20 cellular contexts compared by ENCODE assay signal in the genomic region with DNA sequence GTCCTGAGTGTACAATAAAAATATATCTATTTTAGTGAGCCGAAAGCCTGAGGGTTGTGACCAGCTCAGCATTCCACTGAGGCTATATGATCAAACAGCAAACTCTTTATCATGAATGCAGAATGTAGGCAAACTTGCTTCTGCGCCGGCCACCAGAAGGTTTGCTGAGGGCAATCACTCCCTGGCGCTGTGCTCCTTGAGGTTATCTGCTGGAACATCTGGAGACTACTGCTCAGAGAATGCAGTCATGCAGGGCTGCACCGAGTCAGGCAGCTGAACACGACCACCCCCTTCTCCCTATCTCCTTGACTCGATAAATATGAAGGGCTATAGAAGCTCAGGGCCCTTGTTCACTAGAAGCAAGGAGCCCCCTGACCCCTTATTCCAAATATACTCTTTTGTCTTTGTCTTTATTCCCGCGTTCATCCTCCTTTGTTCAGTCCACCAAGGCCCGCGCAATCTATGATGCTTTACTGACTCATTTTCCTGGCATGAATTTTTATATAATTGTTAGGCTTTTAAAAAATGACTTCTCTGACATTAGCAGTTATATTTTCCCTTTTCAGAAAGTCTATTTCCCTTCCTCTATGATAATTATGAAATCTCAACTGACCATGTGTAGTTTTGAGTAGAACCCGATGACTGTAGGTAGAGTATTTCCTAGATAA.
DNase-seq lines count a peak whose midpoint lies in the region; ATAC-seq and TF ChIP-seq lines count a peak whose summit lies in the region.
"Had no signal": no experiment of that assay in that cellular context is flagged by ENCODE, and none has a peak within 500 bp of the region (broad histone marks: within the 10 kb centered on the region; RNA-seq: fewer than 3 reads in every experiment).

No MANE protein-coding gene starts in this region.

- no peak overlapping the region for H3K56ac ChIP-seq in mesendoderm (ENCODE audit: low read length)

- H3K79me1 ChIP-seq in mesendoderm (ENCODE audit: low read length): no peaks in the 10 kb centered on the region

- no CpG with 5 or more reads among the region's 12 CpGs for WGBS in mesendoderm (ENCODE audit: extremely low coverage, insufficient coverage, low lambda C conversion rate)

- ATAC-seq in HG03460 (IDR thresholded peaks at IDR 0.05; ENCODE audit: unreplicated experiment): no peak
- ATAC-seq: effector memory CD8-positive, alpha-beta T cell; left colon had no signal

- H3K4me3 ChIP-seq in cardiac fibroblast (replicated peaks in 1 of 2; ENCODE audit: low read depth in 2 of 2, low read length in 2 of 2): no peak overlapping the region
- H3K4me3 ChIP-seq in mesendoderm (ENCODE audit: low read length): no peak overlapping the region
- H3K4me3 ChIP-seq: right lobe of liver, transverse colon had no signal

- H3K4me1 ChIP-seq in mesendoderm (ENCODE audit: control insufficient read depth, low read depth, low read length): no peaks in the 10 kb centered on the region
- H3K4me1 ChIP-seq: right lobe of liver, transverse colon had no signal

- H3K36me3 ChIP-seq in mesendoderm (ENCODE audit: control insufficient read depth, insufficient read depth, low read length): no peaks in the 10 kb centered on the region
- H3K36me3 ChIP-seq: right lobe of liver, transverse colon had no signal

- no peak overlapping the region for H3K4ac ChIP-seq in mesendoderm (ENCODE audit: low read depth, low read length)

- H3K27ac ChIP-seq in mesendoderm (ENCODE audit: low read depth, low read length): no peak overlapping the region
- H3K27ac ChIP-seq: right lobe of liver, transverse colon had no signal

- H3K9ac ChIP-seq in mesendoderm (ENCODE audit: low read length): no peak overlapping the region

- DNase-seq in NCI-H2171 treated with DMSO at 0.1 percent for 48 hours (lab: John Stamatoyannopoulos, UW) (peak; percentile 11), NCI-H2171 (lab: John Stamatoyannopoulos, UW) (no peak), cardiac fibroblast (ENCODE audit: low read depth in 2 of 2) (peak in 1 of 2 donors; percentile 9), mesendoderm (peak; percentile 49), NCI-H2029 (lab: John Stamatoyannopoulos, UW) (no peak)
- DNase-seq in stimulated activated CD4-positive, alpha-beta T cell treated with anti-CD3 and anti-CD28 coated beads, Interleukin-15, amount 100 ng/mL, for 24 hours: no peak
- DNase-seq: activated CD4-positive, alpha-beta T cell treated with anti-CD3 and anti-CD28 coated beads, Interleukin-2, amount 50 U/mL, for 1 hour; anterior cingulate cortex; C1 segment of cervical spinal cord; DMS79; effector memory CD8-positive, alpha-beta T cell; GOT3; left colon; NCI-H1048; NCI-H526 treated with DMSO at 0.1 percent for 48 hours; nucleus accumbens; right lobe of liver; transverse colon had no signal

- no peak overlapping the region for H3K4me2 ChIP-seq in mesendoderm (ENCODE audit: low read length)

- no peak overlapping the region for H4K5ac ChIP-seq in mesendoderm (ENCODE audit: low read length)

- no peak overlapping the region for H2AK5ac ChIP-seq in mesendoderm (ENCODE audit: low read length)

- no peak overlapping the region for H2BK5ac ChIP-seq in mesendoderm (ENCODE audit: low read length)

- TF ChIP-seq CTCF in LNCAP (IDR thresholded peaks at IDR 0.05) (peak; percentile 28; the same call in 1 of the 2 replicates), cardiac fibroblast (IDR thresholded peaks at IDR 0.05; ENCODE audit: low read depth, low read length) (peak; percentile 38)

- H3K23ac ChIP-seq in mesendoderm (ENCODE audit: low read length): no peak overlapping the region

- no peaks in the 10 kb centered on the region for H3K79me2 ChIP-seq in mesendoderm (ENCODE audit: control insufficient read depth, insufficient read depth, low read length)

- H3K27me3 ChIP-seq in mesendoderm (ENCODE audit: insufficient read depth, low read length, poor library complexity): no peaks in the 10 kb centered on the region
- H3K27me3 ChIP-seq: right lobe of liver, transverse colon had no signal

- no peak overlapping the region for H3K18ac ChIP-seq in mesendoderm (ENCODE audit: low read length)

- no peak overlapping the region for H2BK120ac ChIP-seq in mesendoderm (ENCODE audit: low read depth, low read length)

- H2BK15ac ChIP-seq in mesendoderm (replicated peaks; ENCODE audit: low read depth): no peak overlapping the region

- no peak overlapping the region for H4K8ac ChIP-seq in mesendoderm (ENCODE audit: low read depth, low read length)

Comparison
In these comparisons a context has a peak if more than half of its experiments do, and no peak if none do; other contexts are left out.
1. DNase-seq: peak in NCI-H2171 treated with DMSO at 0.1 percent for 48 hours (single experiment) and mesendoderm (single experiment); none in NCI-H2171 (single experiment), stimulated activated CD4-positive, alpha-beta T cell treated with anti-CD3 and anti-CD28 coated beads, Interleukin-15, amount 100 ng/mL, for 24 hours (single experiment) and NCI-H2029 (single experiment).